ENCODE assay signal across 29 cellular contexts in the genomic region with DNA sequence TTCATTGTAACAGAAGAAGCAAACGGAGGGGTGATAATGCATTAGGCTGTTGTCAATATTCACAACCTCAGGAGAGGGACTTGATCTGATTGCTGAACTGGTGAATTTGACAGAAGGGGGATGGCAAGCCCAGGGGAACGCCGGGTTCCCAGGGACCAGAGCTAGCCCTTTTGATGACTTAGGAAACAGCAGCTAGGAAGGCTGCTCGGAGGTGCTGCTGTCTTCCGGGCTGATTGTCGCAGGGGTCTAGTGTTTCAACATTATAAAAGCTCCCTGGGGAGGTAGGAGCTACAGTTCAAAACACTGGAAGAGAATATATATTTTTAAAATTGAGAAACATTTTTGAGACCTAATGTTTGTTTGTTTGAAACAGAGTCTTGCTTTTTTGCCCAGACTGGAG. TPM values are rescaled to one million over a fixed set of nuclear protein-coding genes. Genes with fewer than 3 reads are reported as not detected.
"Had no signal": no experiment of that assay in that cellular context is flagged by ENCODE, and none has a peak within 500 bp of the region (broad histone marks: within the 10 kb centered on the region; RNA-seq: fewer than 3 reads in every experiment).

No MANE protein-coding gene starts in this region.

- H3K36me3 ChIP-seq: adrenal gland, esophagus muscularis mucosa, gastrocnemius medialis, heart right ventricle had no signal

- H3K27ac Mint-ChIP-seq: activated CD4-positive, alpha-beta memory T cell treated with anti-CD3 and anti-CD28 coated beads, Interleukin-2, amount 10 ng/mL, durations not matched to agents 7 days and 5 days; activated CD4-positive, alpha-beta T cell treated with anti-CD3 and anti-CD28 coated beads, Interleukin-2, amount 10 ng/mL, durations not matched to agents 7 days and 5 days; activated naive CD4-positive, alpha-beta T cell treated with anti-CD3 and anti-CD28 coated beads for 36 hours; activated naive CD4-positive, alpha-beta T cell treated with anti-CD3 and anti-CD28 coated beads, Interleukin-2, amount 50 U/mL, for 24 hours; activated naive CD8-positive, alpha-beta T cell treated with anti-CD3 and anti-CD28 coated beads for 36 hours; activated naive CD8-positive, alpha-beta T cell treated with anti-CD3 and anti-CD28 coated beads, Interleukin-2, amount 50 U/mL, for 24 hours; activated T-cell treated with anti-CD3 and anti-CD28 coated beads, Interleukin-2, amount 50 U/mL, for 24 hours; activated T-cell treated with anti-CD3 and anti-CD28 coated beads, Interleukin-2, amount 50 U/mL, for 72 hours; effector memory CD8-positive, alpha-beta T cell had no signal

- H3K4me3 Mint-ChIP-seq: activated CD4-positive, alpha-beta memory T cell treated with anti-CD3 and anti-CD28 coated beads, Interleukin-2, amount 10 ng/mL, durations not matched to agents 7 days and 5 days; activated CD4-positive, alpha-beta T cell treated with anti-CD3 and anti-CD28 coated beads, Interleukin-2, amount 10 ng/mL, durations not matched to agents 7 days and 5 days; activated naive CD4-positive, alpha-beta T cell treated with anti-CD3 and anti-CD28 coated beads for 36 hours; activated naive CD4-positive, alpha-beta T cell treated with anti-CD3 and anti-CD28 coated beads, Interleukin-2, amount 50 U/mL, for 24 hours; activated naive CD8-positive, alpha-beta T cell treated with anti-CD3 and anti-CD28 coated beads for 36 hours; activated naive CD8-positive, alpha-beta T cell treated with anti-CD3 and anti-CD28 coated beads, Interleukin-2, amount 50 U/mL, for 24 hours; activated T-cell treated with anti-CD3 and anti-CD28 coated beads, Interleukin-2, amount 50 U/mL, for 24 hours; activated T-cell treated with anti-CD3 and anti-CD28 coated beads, Interleukin-2, amount 50 U/mL, for 72 hours; effector memory CD8-positive, alpha-beta T cell had no signal

- H3K9me3 Mint-ChIP-seq: activated CD4-positive, alpha-beta memory T cell treated with anti-CD3 and anti-CD28 coated beads, Interleukin-2, amount 10 ng/mL, durations not matched to agents 7 days and 5 days; activated CD4-positive, alpha-beta T cell treated with anti-CD3 and anti-CD28 coated beads, Interleukin-2, amount 10 ng/mL, durations not matched to agents 7 days and 5 days; activated naive CD4-positive, alpha-beta T cell treated with anti-CD3 and anti-CD28 coated beads for 36 hours; activated naive CD4-positive, alpha-beta T cell treated with anti-CD3 and anti-CD28 coated beads, Interleukin-2, amount 50 U/mL, for 24 hours; activated naive CD8-positive, alpha-beta T cell treated with anti-CD3 and anti-CD28 coated beads for 36 hours; activated naive CD8-positive, alpha-beta T cell treated with anti-CD3 and anti-CD28 coated beads, Interleukin-2, amount 50 U/mL, for 24 hours; activated T-cell treated with anti-CD3 and anti-CD28 coated beads, Interleukin-2, amount 50 U/mL, for 24 hours; activated T-cell treated with anti-CD3 and anti-CD28 coated beads, Interleukin-2, amount 50 U/mL, for 72 hours; effector memory CD8-positive, alpha-beta T cell had no signal

- H3K27me3 Mint-ChIP-seq: activated CD4-positive, alpha-beta T cell treated with anti-CD3 and anti-CD28 coated beads, Interleukin-2, amount 10 ng/mL, durations not matched to agents 7 days and 5 days; activated naive CD8-positive, alpha-beta T cell treated with anti-CD3 and anti-CD28 coated beads for 36 hours had no signal

- H3K9me3 ChIP-seq: adrenal gland, body of pancreas, esophagus muscularis mucosa, gastrocnemius medialis, heart right ventricle had no signal

- H3K4me1 ChIP-seq: adrenal gland, body of pancreas, esophagus muscularis mucosa, foreskin keratinocyte, gastrocnemius medialis had no signal

- H3K27ac ChIP-seq: adrenal gland, body of pancreas, esophagus muscularis mucosa, foreskin keratinocyte, gastrocnemius medialis, heart right ventricle had no signal

- H3K27me3 ChIP-seq: adrenal gland, body of pancreas, foreskin keratinocyte had no signal

- H3K4me1 Mint-ChIP-seq: activated CD4-positive, alpha-beta memory T cell treated with anti-CD3 and anti-CD28 coated beads, Interleukin-2, amount 10 ng/mL, durations not matched to agents 7 days and 5 days; activated CD4-positive, alpha-beta T cell treated with anti-CD3 and anti-CD28 coated beads, Interleukin-2, amount 10 ng/mL, durations not matched to agents 7 days and 5 days; activated naive CD4-positive, alpha-beta T cell treated with anti-CD3 and anti-CD28 coated beads, Interleukin-2, amount 50 U/mL, for 24 hours had no signal

- H3K36me3 Mint-ChIP-seq: activated naive CD4-positive, alpha-beta T cell treated with anti-CD3 and anti-CD28 coated beads, Interleukin-2, amount 50 U/mL, for 24 hours; activated naive CD8-positive, alpha-beta T cell treated with anti-CD3 and anti-CD28 coated beads for 36 hours had no signal

- H3K4me3 ChIP-seq: adrenal gland, body of pancreas, esophagus muscularis mucosa, gastrocnemius medialis, heart right ventricle had no signal

- DNase-seq: activated CD4-positive, alpha-beta memory T cell treated with anti-CD3 and anti-CD28 coated beads, Interleukin-2, amount 10 ng/mL, durations not matched to agents 7 days and 5 days; activated CD4-positive, alpha-beta T cell treated with anti-CD3 and anti-CD28 coated beads for 1 hour; activated CD4-positive, alpha-beta T cell treated with anti-CD3 and anti-CD28 coated beads for 4 hours; activated CD4-positive, alpha-beta T cell treated with anti-CD3 and anti-CD28 coated beads, Interleukin-2, amount 10 ng/mL, durations not matched to agents 7 days and 5 days; activated CD4-positive, alpha-beta T cell treated with anti-CD3 and anti-CD28 coated beads, Interleukin-2, amount 50 U/mL, for 4 hours; activated gamma-delta T cell; activated naive CD4-positive, alpha-beta T cell treated with anti-CD3 and anti-CD28 coated beads for 36 hours; activated naive CD8-positive, alpha-beta T cell treated with anti-CD3 and anti-CD28 coated beads for 36 hours; activated naive CD8-positive, alpha-beta T cell treated with anti-CD3 and anti-CD28 coated beads, Interleukin-2, amount 50 U/mL, for 24 hours; activated T-cell treated with anti-CD3 and anti-CD28 coated beads for 4 hours; activated T-cell treated with anti-CD3 and anti-CD28 coated beads, Interleukin-2, amount 50 U/mL, for 24 hours; activated T-cell treated with anti-CD3 and anti-CD28 coated beads, Interleukin-2, amount 50 U/mL, for 72 hours; adrenal gland; amygdala; aorta; body of pancreas; caudate nucleus; cortex of kidney; dermis blood vessel endothelial cell; effector CD4-positive, alpha-beta T cell; effector memory CD8-positive, alpha-beta T cell; erythroblast; foreskin keratinocyte; gastrocnemius medialis; heart right ventricle; T-helper 2 cell had no signal

- ATAC-seq: activated naive CD8-positive, alpha-beta T cell treated with anti-CD3 and anti-CD28 coated beads, Interleukin-2, amount 50 U/mL, for 24 hours; activated T-cell treated with anti-CD3 and anti-CD28 coated beads, Interleukin-2, amount 50 U/mL, for 72 hours; body of pancreas; effector memory CD8-positive, alpha-beta T cell; foreskin keratinocyte; gastrocnemius medialis; heart right ventricle had no signal

RNA-seq across cellular contexts. Expression of a gene that starts 47.3 kb away (rescaled TPM):
- total RNA-seq: activated CD4-positive, alpha-beta memory T cell treated with anti-CD3 and anti-CD28 coated beads, Interleukin-2, amount 10 ng/mL, durations not matched to agents 7 days and 5 days; activated CD4-positive, alpha-beta T cell treated with anti-CD3 and anti-CD28 coated beads, Interleukin-2, amount 10 ng/mL, durations not matched to agents 7 days and 5 days; adrenal gland; body of pancreas; chondrocyte; dermis blood vessel endothelial cell; foreskin keratinocyte had no signal
